In genomic region chr2:95386031-95386430, GRCh38 we compare ENCODE assay signal across 22 cellular contexts.
"Had no signal": no experiment of that assay in that cellular context is flagged by ENCODE, and none has a peak within 500 bp of the region (broad histone marks: within the 10 kb centered on the region; RNA-seq: fewer than 3 reads in every experiment).

No MANE protein-coding gene starts in this region.

- H3K27ac ChIP-seq: colonic mucosa, dorsolateral prefrontal cortex, foreskin keratinocyte, parathyroid adenoma, thoracic aorta, upper lobe of right lung had no signal

- H3K9me3 Mint-ChIP-seq: activated CD4-positive, alpha-beta memory T cell treated with anti-CD3 and anti-CD28 coated beads, Interleukin-2, amount 10 ng/mL, durations not matched to agents 7 days and 5 days; activated CD4-positive, alpha-beta T cell treated with anti-CD3 and anti-CD28 coated beads, Interleukin-2, amount 10 ng/mL, durations not matched to agents 7 days and 5 days; activated T-helper 2 cell treated with anti-CD3 and anti-CD28 coated beads, Interferon-gamma antibody, Interleukin-2, Interleukin-4, amounts not matched to agents 10 μg/mL and 5 μg/mL and 100 μg/mL, durations not matched to agents 14 hours and 24 hours and 36 hours; mesothelial cell of epicardium; naive B cell had no signal

- H3K36me3 ChIP-seq: colonic mucosa, right atrium auricular region, thoracic aorta, upper lobe of right lung had no signal

- H3K9me3 ChIP-seq: colonic mucosa, right atrium auricular region, thoracic aorta, upper lobe of right lung had no signal

- H3K27me3 Mint-ChIP-seq: activated CD4-positive, alpha-beta T cell treated with anti-CD3 and anti-CD28 coated beads, Interleukin-2, amount 10 ng/mL, durations not matched to agents 7 days and 5 days had no signal

- H3K27me3 ChIP-seq: colonic mucosa, dorsolateral prefrontal cortex, foreskin keratinocyte, right atrium auricular region, upper lobe of right lung had no signal

- H3K36me3 Mint-ChIP-seq: activated naive CD8-positive, alpha-beta T cell; mesothelial cell of epicardium; naive B cell had no signal

- H3K4me3 ChIP-seq: colonic mucosa, dorsolateral prefrontal cortex, right atrium auricular region, thoracic aorta, upper lobe of right lung had no signal

- H3K4me1 ChIP-seq: foreskin keratinocyte, parathyroid adenoma, upper lobe of right lung had no signal

- DNase-seq: activated CD4-positive, alpha-beta memory T cell treated with anti-CD3 and anti-CD28 coated beads, Interleukin-2, amount 10 ng/mL, durations not matched to agents 7 days and 5 days; activated CD4-positive, alpha-beta T cell treated with anti-CD3 and anti-CD28 coated beads, Interleukin-2, amount 10 ng/mL, durations not matched to agents 7 days and 5 days; activated CD4-positive, CD25-positive, alpha-beta regulatory T cell treated with anti-CD3 and anti-CD28 coated beads, Interleukin-2, amount 50 U/mL, for 72 hours; anterior cingulate cortex; foreskin keratinocyte; left cardiac atrium; left ventricle myocardium superior; mammary epithelial cell; naive B cell; nephron progenitor cell; stimulated activated CD4-positive, alpha-beta T cell treated with anti-CD3 and anti-CD28 coated beads, Interleukin-2, amount 100 ng/mL, for 48 hours; stimulated activated naive CD4-positive, alpha-beta T cell treated with Interleukin-2 at 50 U/mL for 16 hours; T-helper 2 cell had no signal

- H3K27ac Mint-ChIP-seq: activated CD4-positive, alpha-beta memory T cell treated with anti-CD3 and anti-CD28 coated beads, Interleukin-2, amount 10 ng/mL, durations not matched to agents 7 days and 5 days; activated CD4-positive, alpha-beta T cell treated with anti-CD3 and anti-CD28 coated beads, Interleukin-2, amount 10 ng/mL, durations not matched to agents 7 days and 5 days; activated naive CD8-positive, alpha-beta T cell; activated T-helper 2 cell treated with anti-CD3 and anti-CD28 coated beads, Interferon-gamma antibody, Interleukin-2, Interleukin-4, amounts not matched to agents 10 μg/mL and 5 μg/mL and 100 μg/mL, durations not matched to agents 14 hours and 24 hours and 36 hours; mesothelial cell of epicardium; naive B cell; nephron progenitor cell had no signal

- ATAC-seq: foreskin keratinocyte, upper lobe of right lung had no signal

- H3K4me1 Mint-ChIP-seq: activated CD4-positive, alpha-beta memory T cell treated with anti-CD3 and anti-CD28 coated beads, Interleukin-2, amount 10 ng/mL, durations not matched to agents 7 days and 5 days; mesothelial cell of epicardium; naive B cell; nephron progenitor cell had no signal

- H3K4me3 Mint-ChIP-seq: activated CD4-positive, alpha-beta memory T cell treated with anti-CD3 and anti-CD28 coated beads, Interleukin-2, amount 10 ng/mL, durations not matched to agents 7 days and 5 days; activated CD4-positive, alpha-beta T cell treated with anti-CD3 and anti-CD28 coated beads, Interleukin-2, amount 10 ng/mL, durations not matched to agents 7 days and 5 days; activated naive CD8-positive, alpha-beta T cell; mesothelial cell of epicardium; naive B cell; nephron progenitor cell had no signal
